In the genomic region with DNA sequence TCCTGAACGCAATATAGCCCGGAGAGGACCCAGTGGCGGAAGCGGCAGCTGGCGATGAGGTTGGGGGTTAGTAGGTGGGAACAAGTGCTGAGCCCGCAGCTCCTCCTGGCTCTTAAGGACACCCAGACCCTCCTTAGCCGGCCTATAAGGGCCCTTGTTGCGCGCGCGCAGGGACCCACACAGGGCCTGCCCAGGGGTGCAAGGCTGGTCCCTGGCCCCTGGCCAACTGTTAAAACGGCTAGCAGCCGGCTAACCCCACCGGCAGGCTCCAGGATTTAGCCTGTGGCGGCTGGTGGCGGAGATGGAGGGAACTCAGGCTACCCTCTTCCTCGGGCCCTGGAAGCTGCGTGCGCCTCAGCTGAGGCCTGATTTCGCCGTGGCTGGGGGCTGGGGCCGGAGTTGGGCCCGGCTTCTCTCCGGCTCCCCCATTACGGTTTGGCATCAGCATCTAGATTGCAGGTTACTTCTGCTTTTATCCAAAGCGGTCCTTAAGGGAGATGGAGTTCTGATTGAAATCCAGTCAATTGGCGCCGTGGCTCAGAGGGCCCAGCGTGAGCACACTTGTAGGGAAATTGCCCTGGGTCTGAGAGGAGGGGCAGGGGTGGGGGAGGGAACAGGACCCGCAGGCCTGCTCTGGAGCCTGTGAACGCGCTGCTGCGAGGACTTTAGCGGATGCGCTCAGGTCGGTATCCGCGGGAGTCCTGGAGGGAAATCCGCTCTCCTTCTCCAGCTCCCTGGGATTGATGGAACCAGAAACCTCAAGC, we compare ENCODE assay signal across 10 cellular contexts. TPM values are rescaled to one million over a fixed set of nuclear protein-coding genes. Genes with fewer than 3 reads are reported as not detected.
DNase-seq lines count a peak whose midpoint lies in the region; ATAC-seq, FAIRE-seq and TF ChIP-seq lines count a peak whose summit lies in the region.
"Had no signal": no experiment of that assay in that cellular context is flagged by ENCODE, and none has a peak within 500 bp of the region (broad histone marks: within the 10 kb centered on the region; RNA-seq: fewer than 3 reads in every experiment).

No MANE protein-coding gene starts in this region.

- DNase-seq in A673 (ENCODE audit: low spot score), result no peak
- DNase-seq in K562 (ENCODE audit: extremely low read depth in 1 of 4, low spot score in 3 of 4), result peak in 1 of 4 experiments; percentile 25
- no peak for DNase-seq in uterus
- DNase-seq in T1000 (lab: John Stamatoyannopoulos, UW), result no peak
- DNase-seq: RPMI8226 had no signal

- TF ChIP-seq EP300 in K562 (IDR thresholded peaks at IDR 0.05; ENCODE audit: low read length), result no peak

- H3K9ac ChIP-seq in K562 (ENCODE audit: insufficient read depth in 1 of 2, low read depth in 2 of 2, low read length in 2 of 2) (peak overlapping the region in 1 of 2 experiments; percentile 37; a peak in 1 of 4 replicates), mucosa of stomach (ENCODE audit: low read length) (no peak overlapping the region)

- H3K36me3 ChIP-seq in A673 (ENCODE audit: insufficient read depth, low read length, poor library complexity, severe bottlenecking), result no peaks in the 10 kb centered on the region
- no peaks in the 10 kb centered on the region for H3K36me3 ChIP-seq in K562 (ENCODE audit: control insufficient read depth, insufficient read depth, low read length)
- no peaks in the 10 kb centered on the region for H3K36me3 ChIP-seq in mucosa of stomach (ENCODE audit: control insufficient read depth, insufficient read depth, low read length)
- no peaks in the 10 kb centered on the region for H3K36me3 ChIP-seq in uterus

- H3K27ac ChIP-seq in A673 (ENCODE audit: low read depth, low read length, poor library complexity, severe bottlenecking) (no peak overlapping the region), K562 (ENCODE audit: extremely low read depth, low read depth, low read length) (no peak overlapping the region), uterus (no peak overlapping the region)
- H3K27ac ChIP-seq: C4-2B had no signal

- H2AFZ ChIP-seq in K562 (ENCODE audit: low read depth, low read length), result no peak overlapping the region

- peak; percentile 5 for ATAC-seq in HG02642 (IDR thresholded peaks at IDR 0.05; ENCODE audit: poor library complexity, unreplicated experiment)
- ATAC-seq in K562, result no peak
- no peak for ATAC-seq in HG03196 (IDR thresholded peaks at IDR 0.05; ENCODE audit: unreplicated experiment)
- no peak for ATAC-seq in GM18519 (IDR thresholded peaks at IDR 0.05; ENCODE audit: low FRiP score, unreplicated experiment)

- 12% methylated on average over 38 of the region's 39 CpGs for WGBS in K562 (ENCODE audit: insufficient coverage, low coverage, missing lambda C conversion rate)

- in situ Hi-C loops in K562 (cut with MboI), result no loop called here

- peak; percentile 35 for FAIRE-seq in K562 (lab: Jason Lieb, UNC)

- H3K27me3 ChIP-seq in A673 (replicated peaks; ENCODE audit: insufficient read depth, low read depth, low read length, poor library complexity), result peaks cover 39% of the 10 kb centered on the region
- peaks cover 53 to 91% of the 10 kb centered on the region in 2 experiments for H3K27me3 ChIP-seq in K562 (ENCODE audit: control insufficient read depth in 2 of 2, insufficient read depth in 2 of 2, low read length in 2 of 2)
- peaks cover 68% of the 10 kb centered on the region for H3K27me3 ChIP-seq in mucosa of stomach (ENCODE audit: control insufficient read depth, insufficient read depth, low read length)
- H3K27me3 ChIP-seq in uterus, result no peaks in the 10 kb centered on the region

- H3K4me3 ChIP-seq in A673 (ENCODE audit: low read depth, low read length, poor library complexity, severe bottlenecking) (peak overlapping the region; percentile 26), K562 (no peak overlapping the region), mucosa of stomach (ENCODE audit: low read length) (peak overlapping the region; percentile 14), uterus (no peak overlapping the region)

- no peak for TF ChIP-seq RAD21 in K562 (CRISPR knock-in tag; conservative IDR thresholded peaks at IDR 0.05 in 1 of 2, IDR thresholded peaks at IDR 0.05 in 1 of 2)

- peak overlapping the region; percentile 48; the same call in 1 of the 2 replicates for H3K4me2 ChIP-seq in K562 (ENCODE audit: insufficient read depth, low read length)

- BruUV-seq in A673 (replicated peaks; lab: Mats Ljungman, UMichigan) (no TSS peak), K562 (replicated peaks; lab: Mats Ljungman, UMichigan) (no TSS peak)

- peaks cover 23% of the 10 kb centered on the region; the same call in 1 of the 2 replicates for H4K20me1 ChIP-seq in K562 (replicated peaks; ENCODE audit: control insufficient read depth, insufficient read depth, low read length)

- intact Hi-C loops in A673 (cut with micrococcal nuclease; ENCODE audit: unreplicated experiment) (no loop called here), K562 (cut with micrococcal nuclease) (no loop called here), uterus (cut with DNase I; ENCODE audit: low total_unique reads) (no loop called here)

- H3K4me1 ChIP-seq in A673 (ENCODE audit: insufficient read depth, low read length, poor library complexity, severe bottlenecking), result peaks cover 16% of the 10 kb centered on the region
- peaks cover 2 to 20% of the 10 kb centered on the region in 2 experiments; a peak in 3 of 5 replicates for H3K4me1 ChIP-seq in K562 (replicated peaks in 1 of 2; ENCODE audit: control insufficient read depth in 2 of 2, insufficient read depth in 2 of 2, low read length in 2 of 2)
- no peaks in the 10 kb centered on the region for H3K4me1 ChIP-seq in mucosa of stomach (ENCODE audit: control insufficient read depth, insufficient read depth, low read length)
- H3K4me1 ChIP-seq in uterus, result no peaks in the 10 kb centered on the region

- H3K79me2 ChIP-seq in K562 (ENCODE audit: control insufficient read depth, insufficient read depth, low read length), result no peaks in the 10 kb centered on the region

- no peaks in the 10 kb centered on the region for H3K9me1 ChIP-seq in K562 (ENCODE audit: control insufficient read depth, insufficient read depth, low read length)

- H3K9me3 ChIP-seq in A673 (ENCODE audit: low read depth, low read length, poor library complexity, severe bottlenecking), result no peaks in the 10 kb centered on the region
- no peaks in the 10 kb centered on the region for H3K9me3 ChIP-seq in K562 (replicated peaks; ENCODE audit: control insufficient read depth, insufficient read depth, low read depth, low read length)
- H3K9me3 ChIP-seq in mucosa of stomach (ENCODE audit: control insufficient read depth, low read length), result no peaks in the 10 kb centered on the region
- H3K9me3 ChIP-seq in uterus, result no peaks in the 10 kb centered on the region

- POLR2A ChIA-PET in A673 (lab: Charles Lee; ENCODE audit: low non-redundant PET), result no interaction called here
- POLR2A ChIA-PET in K562 (lab: Yijun Ruan, JAX), result interaction anchor here (1.2 to 1.5 kb wide), 2 partner anchors 11 to 39 kb away, joined by 4 to 13 read pairs; no protein-coding TSS in a partner anchor

- CTCF ChIA-PET in A673 (lab: Charles Lee), result interaction anchor here (0.6 kb wide), 1 partner anchor 80 kb away, joined by 6 read pairs; no protein-coding TSS in a partner anchor
- CTCF ChIA-PET in K562 (lab: Yijun Ruan, JAX; ENCODE audit: low intra/inter-chr PET ratio), result interaction anchor here (1.1 kb wide), 1 partner anchor 155 kb away, joined by 5 read pairs; no protein-coding TSS in a partner anchor

- TF ChIP-seq POLR2A in K562 (conservative IDR thresholded peaks at IDR 0.05), result no peak
- no peak for TF ChIP-seq POLR2A in uterus (IDR thresholded peaks at IDR 0.05)

- TF ChIP-seq CTCF in A673 (conservative IDR thresholded peaks at IDR 0.05; ENCODE audit: low read depth, low read length) (no peak), K562 (IDR thresholded peaks at IDR 0.05 in 2 of 3, conservative IDR thresholded peaks at IDR 0.05 in 1 of 3; ENCODE audit: insufficient read depth in 2 of 3, low read depth in 1 of 3, low read length in 3 of 3) (no peak), uterus (IDR thresholded peaks at IDR 0.05) (no peak)

TF ChIP-seq in K562, 482 proteins besides CTCF, POLR2A, EP300 and RAD21:
- TF ChIP-seq, protein P1, sequence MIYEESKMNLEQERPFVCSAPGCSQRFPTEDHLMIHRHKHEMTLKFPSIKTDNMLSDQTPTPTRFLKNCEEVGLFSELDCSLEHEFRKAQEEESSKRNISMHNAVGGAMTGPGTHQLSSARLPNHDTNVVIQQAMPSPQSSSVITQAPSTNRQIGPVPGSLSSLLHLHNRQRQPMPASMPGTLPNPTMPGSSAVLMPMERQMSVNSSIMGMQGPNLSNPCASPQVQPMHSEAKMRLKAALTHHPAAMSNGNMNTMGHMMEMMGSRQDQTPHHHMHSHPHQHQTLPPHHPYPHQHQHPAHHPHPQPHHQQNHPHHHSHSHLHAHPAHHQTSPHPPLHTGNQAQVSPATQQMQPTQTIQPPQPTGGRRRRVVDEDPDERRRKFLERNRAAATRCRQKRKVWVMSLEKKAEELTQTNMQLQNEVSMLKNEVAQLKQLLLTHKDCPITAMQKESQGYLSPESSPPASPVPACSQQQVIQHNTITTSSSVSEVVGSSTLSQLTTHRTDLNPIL (CRISPR knock-in tag; IDR thresholded peaks at IDR 0.05), result no peak
- TF ChIP-seq NFIC (IDR thresholded peaks at IDR 0.05), result peak; percentile 79

RNA-seq across cellular contexts. Expression of gene CCDC167, which starts 37.0 kb away (rescaled TPM):
- total RNA-seq in A673 (2021) (31.5 and 42.4 TPM in 2 replicates), K562 (2014; rRNA removed) (30.8 and 43.7 TPM in 2 replicates), K562 (2014; rRNA removed; fragmentation: Illumina TruSeq; extraction: Trizol) (28.3 and 31.8 TPM in 2 replicates), K562 (2015; rRNA removed; fragmentation: Illumina TruSeq; extraction: Trizol) (36.8 and 38.6 TPM in 2 replicates), K562 (2021) (26.0 and 26.8 TPM in 2 replicates), uterus (10 to 100 TPM in 2 of 4 donors, 1 to 10 TPM in 1, not detected in 1; 8.7 to 47.6 (median 18.5) TPM)
- total RNA-seq in K562 (2011; cell fraction: chromatin; rRNA removed; ENCODE audit: low replicate concordance), result 2.3 and 8.0 TPM in 2 replicates
- total RNA-seq in K562 (2011; cell fraction: nucleolus; rRNA removed), result 14.3 and 16.6 TPM in 2 replicates
- 11.5 and 13.2 TPM in 2 replicates for total RNA-seq in K562 (2011; cell fraction: nucleoplasm; rRNA removed)
- polyA plus RNA-seq in K562 (2011; rRNA removed) (45.2 and 55.1 TPM in 2 replicates), K562 (2014; fragmentation: Illumina TruSeq; extraction: Trizol) (63.1 and 73.7 TPM in 2 replicates), K562 (2014; fragmentation: Nextera tagmentation; extraction: Ambion mirVana) (100 to 1,000 TPM in 1 of 2 experiments, 10 to 100 TPM in 1; 85.0 to 114 TPM), K562 (2014; rRNA removed) (40.5 and 45.9 TPM in 2 replicates)
- 63.9 and 67.1 TPM in 2 replicates for polyA plus RNA-seq in K562 (2011; cell fraction: cytosol; rRNA removed)
- 19.8 and 25.9 TPM in 2 replicates for polyA plus RNA-seq in K562 (2011; cell fraction: nucleus; rRNA removed)
- polyA plus RNA-seq in K562 (2012), result 45.2 and 53.6 TPM in 2 replicates
- polyA minus RNA-seq in K562 (2011; rRNA and poly(A)+ RNA removed), result 12.1 and 13.5 TPM in 2 replicates
- polyA minus RNA-seq in K562 (2011; cell fraction: cytosol; rRNA and poly(A)+ RNA removed), result 12.3 and 12.8 TPM in 2 replicates
- 3.8 and 5.9 TPM in 2 replicates for polyA minus RNA-seq in K562 (2011; cell fraction: nucleus; rRNA and poly(A)+ RNA removed)

Comparison
In these comparisons a context has a peak if more than half of its experiments do, and no peak if none do; other contexts are left out.
1. H3K4me3 ChIP-seq: peak in A673 (single experiment) and mucosa of stomach (single experiment); none in K562 (single experiment) and uterus (0 of 2).